Comparison of ENCODE assay signal across 16 cellular contexts in genomic region chr16:88617268-88618031, GRCh38. TPM values are rescaled to one million over a fixed set of nuclear protein-coding genes. Genes with fewer than 3 reads are reported as not detected.
DNase-seq lines count a peak whose midpoint lies in the region; ATAC-seq and TF ChIP-seq lines count a peak whose summit lies in the region.
"Had no signal": no experiment of that assay in that cellular context is flagged by ENCODE, and none has a peak within 500 bp of the region (broad histone marks: within the 10 kb centered on the region; RNA-seq: fewer than 3 reads in every experiment).

No MANE protein-coding gene starts in this region.

- H2BK12ac ChIP-seq in H9 (ENCODE audit: insufficient read length, low read depth, low read length) = no peak overlapping the region

- H3K4me3 Mint-ChIP-seq in CD4-positive, CD25-positive, alpha-beta regulatory T cell = no peak overlapping the region
- H3K4me3 Mint-ChIP-seq in H9 = no peak overlapping the region
- no peak overlapping the region for H3K4me3 Mint-ChIP-seq in activated T-helper 2 cell treated with anti-CD3 and anti-CD28 coated beads, Interferon-gamma antibody, Interleukin-2, Interleukin-4, amounts not matched to agents 10 μg/mL and 5 μg/mL and 100 μg/mL, durations not matched to agents 14 hours and 24 hours and 36 hours (ENCODE audit: low read depth)
- H3K4me3 Mint-ChIP-seq: B cell had no signal

- H3K23ac ChIP-seq in H9 (ENCODE audit: insufficient read length, low read depth, low read length) = no peak overlapping the region

- H3T11ph ChIP-seq in H9 (ENCODE audit: low read length) = no peak overlapping the region

- TF ChIP-seq CTCF in H9 (conservative IDR thresholded peaks at IDR 0.05) (no peak), testis (IDR thresholded peaks at IDR 0.05) (no peak), brain microvascular endothelial cell (IDR thresholded peaks at IDR 0.05; ENCODE audit: low read depth, low read length, missing control alignments) (no peak)

- no peaks in the 10 kb centered on the region for H3K27me3 ChIP-seq in CD4-positive, CD25-positive, alpha-beta regulatory T cell (ENCODE audit: control insufficient read depth, insufficient read depth, low read length)
- no peaks in the 10 kb centered on the region for H3K27me3 ChIP-seq in H9 (ENCODE audit: insufficient read depth, low read length)
- no peaks in the 10 kb centered on the region for H3K27me3 ChIP-seq in testis
- no peaks in the 10 kb centered on the region for H3K27me3 ChIP-seq in brain microvascular endothelial cell (replicated peaks)
- H3K27me3 ChIP-seq: SJSA1, spleen had no signal

- H3K79me2 ChIP-seq in H9 (ENCODE audit: insufficient read depth, low read length) = no peaks in the 10 kb centered on the region; the same call in 1 of the 2 replicates

- no peak overlapping the region for H4K8ac ChIP-seq in H9 (replicated peaks; ENCODE audit: insufficient read length, low read depth, low read length)

- H3K4ac ChIP-seq in H9 (ENCODE audit: low read depth, low read length) = no peak overlapping the region

- H2BK20ac ChIP-seq in H9 (ENCODE audit: low read depth, low read length, poor library complexity, severe bottlenecking) = no peak overlapping the region

- H3K9ac ChIP-seq in H9 (ENCODE audit: extremely low read depth, insufficient read length, low read length) = no peak overlapping the region

- no peak overlapping the region for H2BK120ac ChIP-seq in H9 (ENCODE audit: low read depth, low read length, poor library complexity, severe bottlenecking)

- no peak overlapping the region for H3K14ac ChIP-seq in H9 (ENCODE audit: insufficient read depth, low read length)

- intact Hi-C loops in activated T-helper 2 cell treated with anti-CD3 and anti-CD28 coated beads, Interferon-gamma antibody, Interleukin-2, Interleukin-4, amounts not matched to agents 10 μg/mL and 5 μg/mL and 100 μg/mL, durations not matched to agents 14 hours and 24 hours and 36 hours (cut with micrococcal nuclease) = no loop called here
- intact Hi-C loops in testis (cut with DNase I; ENCODE audit: low total_unique reads) = no loop called here

- no peak overlapping the region for H4K5ac ChIP-seq in H9 (ENCODE audit: insufficient read length, low read depth, low read length)

- peaks cover 25% of the 10 kb centered on the region for H3K4me1 ChIP-seq in CD4-positive, CD25-positive, alpha-beta regulatory T cell (ENCODE audit: control insufficient read depth, insufficient read depth, low read length, poor library complexity, severe bottlenecking)
- H3K4me1 ChIP-seq in H9 (ENCODE audit: insufficient read depth, low read length) (no peaks in the 10 kb centered on the region), testis (peaks cover 20% of the 10 kb centered on the region)

- WGBS in H9 (ENCODE audit: extremely low coverage, insufficient read length, low lambda C conversion rate) = no CpG with 5 or more reads among the region's 20 CpGs
- WGBS in testis, 2 donors = 93 to 97% methylated on average over 17 to 20 of the region's 20 CpGs

- H3K23me2 ChIP-seq in H9 (ENCODE audit: insufficient read length, low read depth, low read length, poor library complexity, severe bottlenecking) = no peaks in the 10 kb centered on the region

- H3K56ac ChIP-seq in H9 (ENCODE audit: insufficient read length, low read depth, low read length) = no peak overlapping the region

- H3K4me2 ChIP-seq in H9 (ENCODE audit: insufficient read depth, insufficient read length, low read length) = no peak overlapping the region

- no peaks in the 10 kb centered on the region for H3K9me3 Mint-ChIP-seq in CD4-positive, CD25-positive, alpha-beta regulatory T cell
- no peaks in the 10 kb centered on the region for H3K9me3 Mint-ChIP-seq in H9
- H3K9me3 Mint-ChIP-seq in activated T-helper 2 cell treated with anti-CD3 and anti-CD28 coated beads, Interferon-gamma antibody, Interleukin-2, Interleukin-4, amounts not matched to agents 10 μg/mL and 5 μg/mL and 100 μg/mL, durations not matched to agents 14 hours and 24 hours and 36 hours = no peaks in the 10 kb centered on the region

- in situ Hi-C loops in brain microvascular endothelial cell (cut with HindIII; ENCODE audit: low pct_ligation_motif_present, low sequenced_read_pairs) = no loop called here

- H2BK15ac ChIP-seq in H9 (ENCODE audit: low read depth, low read length) = no peak overlapping the region

- no peak for DNase-seq in CD4-positive, CD25-positive, alpha-beta regulatory T cell
- DNase-seq in H9 (no peak), NCI-H510A treated with DMSO at 0.1 percent for 48 hours (lab: John Stamatoyannopoulos, UW) (peak; percentile 87), iris pigment epithelial cell (ENCODE audit: low read depth) (peak; percentile 38), testis (no peak), brain microvascular endothelial cell (no peak)
- no peak for DNase-seq in activated T-helper 2 cell treated with anti-CD3 and anti-CD28 coated beads, Interferon-gamma antibody, Interleukin-2, Interleukin-4, amounts not matched to agents 10 μg/mL and 5 μg/mL and 100 μg/mL, durations not matched to agents 14 hours and 24 hours and 36 hours (ENCODE audit: low spot score)
- DNase-seq: activated CD4-positive, CD25-positive, alpha-beta regulatory T cell; activated effector memory CD4-positive, alpha-beta T cell treated with anti-CD3 and anti-CD28 coated beads, Interleukin-2, amount 50 U/mL, for 16 hours; GOT3; NCI-H524 treated with DMSO at 0.1 percent for 48 hours; spleen had no signal

- peaks cover 12 to 48% (median 35%) of the 10 kb centered on the region in 4 donors for H3K4me1 Mint-ChIP-seq in CD4-positive, CD25-positive, alpha-beta regulatory T cell
- H3K4me1 Mint-ChIP-seq in H9 = peaks cover 6 to 26% of the 10 kb centered on the region in 2 experiments
- H3K4me1 Mint-ChIP-seq in activated T-helper 2 cell treated with anti-CD3 and anti-CD28 coated beads, Interferon-gamma antibody, Interleukin-2, Interleukin-4, amounts not matched to agents 10 μg/mL and 5 μg/mL and 100 μg/mL, durations not matched to agents 14 hours and 24 hours and 36 hours (ENCODE audit: low read depth) = peaks cover 10% of the 10 kb centered on the region
- H3K4me1 Mint-ChIP-seq: B cell had no signal

- H3K79me1 ChIP-seq in H9 (ENCODE audit: insufficient read depth, low read depth, low read length, poor library complexity, severe bottlenecking) = no peaks in the 10 kb centered on the region

- no peaks in the 10 kb centered on the region for H3K9me3 ChIP-seq in CD4-positive, CD25-positive, alpha-beta regulatory T cell (ENCODE audit: control insufficient read depth in 2 of 2, low read length in 2 of 2)
- no peaks in the 10 kb centered on the region for H3K9me3 ChIP-seq in H9 (ENCODE audit: control insufficient read depth, low read depth, low read length)
- no peaks in the 10 kb centered on the region for H3K9me3 ChIP-seq in testis
- H3K9me3 ChIP-seq: SJSA1, spleen had no signal

- H3K18ac ChIP-seq in H9 (ENCODE audit: insufficient read length, low read depth, low read length) = no peak overlapping the region

- peaks cover 60% of the 10 kb centered on the region for H3K36me3 ChIP-seq in CD4-positive, CD25-positive, alpha-beta regulatory T cell (ENCODE audit: control insufficient read depth, insufficient read depth, low read length)
- H3K36me3 ChIP-seq in testis (ENCODE audit: low read depth, missing control alignments) = no peaks in the 10 kb centered on the region
- H3K36me3 ChIP-seq in brain microvascular endothelial cell (replicated peaks) = peaks cover 12% of the 10 kb centered on the region

- no peak overlapping the region for H2AK5ac ChIP-seq in H9 (ENCODE audit: insufficient read length, low read length)

- H3K27ac ChIP-seq in CD4-positive, CD25-positive, alpha-beta regulatory T cell (ENCODE audit: insufficient read depth, low read length, poor library complexity, severe bottlenecking) = peak overlapping the region; percentile 19
- H3K27ac ChIP-seq in H9 (ENCODE audit: insufficient read length, low read depth, low read length) (no peak overlapping the region), testis (no peak overlapping the region), brain microvascular endothelial cell (no peak overlapping the region)
- H3K27ac ChIP-seq: SJSA1 had no signal

- H3K36me3 Mint-ChIP-seq in CD4-positive, CD25-positive, alpha-beta regulatory T cell = peaks cover 11% of the 10 kb centered on the region
- peaks cover 17 to 51% (median 43%) of the 10 kb centered on the region in 3 experiments for H3K36me3 Mint-ChIP-seq in H9 (ENCODE audit: insufficient read depth in 1 of 3, low read depth in 3 of 3)
- H3K36me3 Mint-ChIP-seq in activated T-helper 2 cell treated with anti-CD3 and anti-CD28 coated beads, Interferon-gamma antibody, Interleukin-2, Interleukin-4, amounts not matched to agents 10 μg/mL and 5 μg/mL and 100 μg/mL, durations not matched to agents 14 hours and 24 hours and 36 hours (ENCODE audit: low read depth) = peaks cover 48% of the 10 kb centered on the region

- no peaks in the 10 kb centered on the region for H3K27me3 Mint-ChIP-seq in CD4-positive, CD25-positive, alpha-beta regulatory T cell
- no peaks in the 10 kb centered on the region for H3K27me3 Mint-ChIP-seq in H9 (ENCODE audit: low read depth)
- H3K27me3 Mint-ChIP-seq in activated T-helper 2 cell treated with anti-CD3 and anti-CD28 coated beads, Interferon-gamma antibody, Interleukin-2, Interleukin-4, amounts not matched to agents 10 μg/mL and 5 μg/mL and 100 μg/mL, durations not matched to agents 14 hours and 24 hours and 36 hours (ENCODE audit: low read depth) = no peaks in the 10 kb centered on the region
- H3K27me3 Mint-ChIP-seq: B cell had no signal

- TF ChIP-seq POLR2A in testis (IDR thresholded peaks at IDR 0.05) = no peak

- no peak overlapping the region for H4K91ac ChIP-seq in H9 (ENCODE audit: insufficient read length, low read depth, low read length)

- H2BK5ac ChIP-seq in H9 (ENCODE audit: insufficient read length, low read length) = no peak overlapping the region

- no peak for ATAC-seq in CD4-positive, CD25-positive, alpha-beta regulatory T cell (ENCODE audit: low read depth in 2 of 2)
- no peak for ATAC-seq in GM19397 (IDR thresholded peaks at IDR 0.05; ENCODE audit: unreplicated experiment)

- H3K27ac Mint-ChIP-seq in CD4-positive, CD25-positive, alpha-beta regulatory T cell = peak overlapping the region; percentile 76 to 95 (median 94)
- H3K27ac Mint-ChIP-seq in H9 = peak overlapping the region; percentile 58 to 97 (median 81)
- no peak overlapping the region for H3K27ac Mint-ChIP-seq in activated T-helper 2 cell treated with anti-CD3 and anti-CD28 coated beads, Interferon-gamma antibody, Interleukin-2, Interleukin-4, amounts not matched to agents 10 μg/mL and 5 μg/mL and 100 μg/mL, durations not matched to agents 14 hours and 24 hours and 36 hours
- H3K27ac Mint-ChIP-seq: B cell had no signal

- H4K20me1 ChIP-seq in H9 (ENCODE audit: control insufficient read depth, insufficient read depth, insufficient read length) = no peaks in the 10 kb centered on the region

- no peak overlapping the region for H3K4me3 ChIP-seq in CD4-positive, CD25-positive, alpha-beta regulatory T cell (ENCODE audit: low read depth, low read length)
- H3K4me3 ChIP-seq in testis (no peak overlapping the region), brain microvascular endothelial cell (ENCODE audit: low read depth, low read length) (no peak overlapping the region)
- H3K4me3 ChIP-seq: SJSA1, spleen had no signal

- no peak overlapping the region for H2AFZ ChIP-seq in H9 (ENCODE audit: low read length)

RNA-seq across cellular contexts. Expression of gene IL17C, which starts 20.9 kb away (rescaled TPM):
- total RNA-seq in CD4-positive, CD25-positive, alpha-beta regulatory T cell = 1.2 TPM
- not detected for polyA plus RNA-seq in CD4-positive, CD25-positive, alpha-beta regulatory T cell
- total RNA-seq in H9 (2021) (0.29 and 0.31 TPM in 2 replicates), testis (1 to 10 TPM in 1 of 2 donors, under 1 TPM in 1; 0.99 to 1.5 TPM)
- total RNA-seq in activated T-helper 2 cell treated with anti-CD3 and anti-CD28 coated beads, Interferon-gamma antibody, Interleukin-2, Interleukin-4, amounts not matched to agents 10 μg/mL and 5 μg/mL and 100 μg/mL, durations not matched to agents 14 hours and 24 hours and 36 hours = not detected in 2 replicates
- polyA plus RNA-seq in testis (ENCODE audit: insufficient read depth, low read depth, low replicate concordance) = 0.75 TPM
- total RNA-seq: SJSA1 had no signal
- polyA plus RNA-seq: neural cell had no signal

RNA-seq across cellular contexts. Expression of gene CYBA, which starts 33.4 kb away (rescaled TPM):
- 351 TPM for total RNA-seq in CD4-positive, CD25-positive, alpha-beta regulatory T cell
- polyA plus RNA-seq in CD4-positive, CD25-positive, alpha-beta regulatory T cell = 100 to 1,000 TPM; 707 to 964 (median 782) TPM
- total RNA-seq in H9 (2021) (153 and 160 TPM in 2 replicates), testis (10 to 100 TPM; 11.7 to 34.9 TPM)
- total RNA-seq in activated T-helper 2 cell treated with anti-CD3 and anti-CD28 coated beads, Interferon-gamma antibody, Interleukin-2, Interleukin-4, amounts not matched to agents 10 μg/mL and 5 μg/mL and 100 μg/mL, durations not matched to agents 14 hours and 24 hours and 36 hours = 233 and 242 TPM in 2 replicates
- polyA plus RNA-seq in testis (ENCODE audit: insufficient read depth, low read depth, low replicate concordance) = 40.0 TPM
- total RNA-seq: SJSA1 had no signal

RNA-seq across cellular contexts. Expression of gene MVD, which starts 45.4 kb away (rescaled TPM):
- total RNA-seq in CD4-positive, CD25-positive, alpha-beta regulatory T cell = 59.7 TPM
- polyA plus RNA-seq in CD4-positive, CD25-positive, alpha-beta regulatory T cell = 10 to 100 TPM; 19.6 to 27.8 (median 21.9) TPM
- 53.2 and 57.1 TPM in 2 replicates for total RNA-seq in H9 (2021)
- total RNA-seq in activated T-helper 2 cell treated with anti-CD3 and anti-CD28 coated beads, Interferon-gamma antibody, Interleukin-2, Interleukin-4, amounts not matched to agents 10 μg/mL and 5 μg/mL and 100 μg/mL, durations not matched to agents 14 hours and 24 hours and 36 hours = 132 and 137 TPM in 2 replicates
- 10 to 100 TPM; 46.6 to 56.1 TPM for total RNA-seq in testis
- 100 TPM for polyA plus RNA-seq in testis (ENCODE audit: insufficient read depth, low read depth, low replicate concordance)

RNA-seq across cellular contexts. Expression of gene ZC3H18, which starts 47.2 kb away (rescaled TPM):
- 162 TPM for total RNA-seq in CD4-positive, CD25-positive, alpha-beta regulatory T cell
- polyA plus RNA-seq in CD4-positive, CD25-positive, alpha-beta regulatory T cell = 10 to 100 TPM; 10.9 to 15.3 (median 12.8) TPM
- 69.7 and 78.2 TPM in 2 replicates for total RNA-seq in H9 (2021)
- 93.9 and 101 TPM in 2 replicates for total RNA-seq in activated T-helper 2 cell treated with anti-CD3 and anti-CD28 coated beads, Interferon-gamma antibody, Interleukin-2, Interleukin-4, amounts not matched to agents 10 μg/mL and 5 μg/mL and 100 μg/mL, durations not matched to agents 14 hours and 24 hours and 36 hours
- total RNA-seq in testis = 10 to 100 TPM; 53.8 to 63.7 TPM
- polyA plus RNA-seq in testis (ENCODE audit: insufficient read depth, low read depth, low replicate concordance) = 59.6 TPM

Comparison
In these comparisons a context has a peak if more than half of its experiments do, and no peak if none do; other contexts are left out.
1. DNase-seq: peak in NCI-H510A treated with DMSO at 0.1 percent for 48 hours (single experiment) and iris pigment epithelial cell (single experiment); none in CD4-positive, CD25-positive, alpha-beta regulatory T cell (0 of 3), H9 (single experiment), activated T-helper 2 cell treated with anti-CD3 and anti-CD28 coated beads, Interferon-gamma antibody, Interleukin-2, Interleukin-4, amounts not matched to agents 10 μg/mL and 5 μg/mL and 100 μg/mL, durations not matched to agents 14 hours and 24 hours and 36 hours (single experiment), testis (single experiment) and brain microvascular endothelial cell (single experiment).